Comparison of ENCODE assay signal across 1 cellular context in genomic region chr4:105707783-105708182, GRCh38.
A peak's percentile ranks its signal among the peaks of the same experiment; 100 is the strongest.
TF ChIP-seq lines count a peak whose summit lies in the region.

No MANE protein-coding gene starts in this region.

TF ChIP-seq in HepG2, 621 proteins besides CTCF, POLR2A, EP300 and RAD21:
- no peak for TF ChIP-seq SRSF1 (optimal IDR thresholded peaks at IDR 0.05; ENCODE audit: low read depth, low read length)
- no peak for TF ChIP-seq RXRA (CRISPR knock-in tag; IDR thresholded peaks at IDR 0.05)
- TF ChIP-seq E2F1 (CRISPR knock-in tag; IDR thresholded peaks at IDR 0.05), result 0 out of 2 replicates have a peak, but pooled peaks have one; percentile 16
- TF ChIP-seq KAT8 (CRISPR knock-in tag; IDR thresholded peaks at IDR 0.05), result no peak
- no peak for TF ChIP-seq ZFP41 (CRISPR knock-in tag; IDR thresholded peaks at IDR 0.05; ENCODE audit: borderline replicate concordance)
- TF ChIP-seq DMAP1 (CRISPR knock-in tag; IDR thresholded peaks at IDR 0.05), result no peak
- no peak for TF ChIP-seq POLR2G (IDR thresholded peaks at IDR 0.05; ENCODE audit: low read depth, low read length)
- TF ChIP-seq ZNF281 (CRISPR knock-in tag; IDR thresholded peaks at IDR 0.05; ENCODE audit: borderline replicate concordance), result no peak
- TF ChIP-seq RBM22 (optimal IDR thresholded peaks at IDR 0.05; ENCODE audit: low read length), result no peak
- peak; percentile 9; the same call in 1 of the 2 replicates for TF ChIP-seq ZNF512B (CRISPR knock-in tag; IDR thresholded peaks at IDR 0.05; ENCODE audit: borderline replicate concordance)
